ENCODE assay signal across 8 cellular contexts in the genomic region with DNA sequence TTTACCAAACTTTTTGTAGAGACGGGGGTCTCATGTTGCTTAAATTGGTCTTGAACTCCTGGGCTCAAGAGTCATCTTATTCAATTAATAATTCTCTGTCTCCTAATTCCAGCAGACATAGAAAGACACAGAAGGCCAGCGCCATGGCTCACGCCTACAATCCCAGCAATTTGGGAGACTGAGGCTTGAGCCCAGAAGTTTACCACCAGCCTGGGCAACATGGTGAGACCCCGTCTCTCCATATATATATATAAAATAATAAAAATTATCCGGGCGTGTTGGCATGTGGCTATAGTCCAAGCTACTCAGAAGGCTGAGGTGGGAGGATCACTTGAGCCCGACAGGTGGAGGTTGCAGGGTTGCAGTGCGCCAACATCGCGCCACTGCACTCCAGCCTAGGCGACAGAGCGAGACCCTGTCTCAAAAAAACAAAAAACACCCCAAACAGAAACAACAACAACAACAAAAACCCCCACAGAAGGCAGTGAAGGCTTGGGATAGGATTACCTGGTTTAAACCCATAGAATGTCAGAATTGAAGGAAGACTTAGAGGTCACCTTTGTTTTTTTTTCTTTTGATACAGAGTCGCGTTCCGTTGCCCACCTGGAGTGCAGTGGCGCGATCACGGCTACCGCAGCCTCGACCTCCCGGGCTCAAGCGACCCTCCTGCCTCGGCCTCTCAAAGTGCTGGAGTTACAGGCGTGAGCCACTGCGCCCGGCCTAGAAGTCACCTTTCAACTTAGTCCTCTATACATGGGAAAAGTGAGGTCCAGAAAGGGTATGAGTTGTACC. TPM values are rescaled to one million over a fixed set of nuclear protein-coding genes. Genes with fewer than 3 reads are reported as not detected.
DNase-seq lines count a peak whose midpoint lies in the region; ATAC-seq and TF ChIP-seq lines count a peak whose summit lies in the region.

No MANE protein-coding gene starts in this region.

- H3K36me3 ChIP-seq in Panc1 (ENCODE audit: control insufficient read depth, insufficient read depth, low read length) (no peaks in the 10 kb centered on the region), fibroblast of lung (ENCODE audit: control insufficient read depth, insufficient read depth, low read length) (no peaks in the 10 kb centered on the region), psoas muscle (ENCODE audit: insufficient read depth in 1 of 2, low read depth in 1 of 2) (no peaks in the 10 kb centered on the region)

- WGBS in psoas muscle, 3 donors, result 18 to 21% (median 21%) methylated on average over 26 of the region's 26 CpGs

- intact Hi-C loops in Panc1 (cut with micrococcal nuclease; ENCODE audit: unreplicated experiment) (no loop called here), psoas muscle (cut with DNase I) (loop anchor here (2.0 to 5.0 kb wide), 3 partner anchors 51 to 74 kb away; a partner anchor contains a TSS)

- in situ Hi-C loops in Panc1 (cut with HindIII; ENCODE audit: low pct_unique_long_range_greater_than_20kb, low sequenced_read_pairs), result no loop called here

- POLR2A ChIA-PET in Panc1 (lab: Charles Lee), result interaction anchor here (0.6 to 0.7 kb wide), 4 partner anchors 13 to 240 kb away, joined by 3 to 5 read pairs (median 4); no protein-coding TSS in a partner anchor

- BruUV-seq in Panc1 (replicated peaks; lab: Mats Ljungman, UMichigan), result TSS peak; percentile 97

- H3K9ac ChIP-seq in fibroblast of lung (ENCODE audit: insufficient read depth, low read length), result peak overlapping the region; percentile 66

- peak overlapping the region; percentile 98 for H2AFZ ChIP-seq in fibroblast of lung (ENCODE audit: low read length)

- CTCF ChIA-PET in Panc1 (lab: Charles Lee), result interaction anchor here (0.5 to 0.7 kb wide), 4 partner anchors 17 to 287 kb away, joined by 4 to 6 read pairs (median 5); no protein-coding TSS in a partner anchor

- H4K20me1 ChIP-seq in fibroblast of lung (ENCODE audit: control insufficient read depth, extremely low read depth, insufficient read depth, low read length), result no peaks in the 10 kb centered on the region

- peak overlapping the region; percentile 94 for H3K4me2 ChIP-seq in fibroblast of lung (ENCODE audit: extremely low read depth, insufficient read depth, low read length)

- ATAC-seq in Panc1, result no peak; the same call in 1 of the 2 replicates
- peak in 1 of 4 donors; percentile 19 for ATAC-seq in psoas muscle
- ATAC-seq in HG03159 (IDR thresholded peaks at IDR 0.05; ENCODE audit: unreplicated experiment), result no peak

- H3K4me3 ChIP-seq in Panc1 (ENCODE audit: low read depth in 2 of 2, low read length in 2 of 2), result peak overlapping the region; percentile 63 to 85
- H3K4me3 ChIP-seq in fibroblast of lung (replicated peaks in 1 of 4; ENCODE audit: control extremely low read depth in 1 of 4, insufficient read depth in 1 of 4, low read depth in 3 of 4, low read length in 4 of 4), result peak overlapping the region; percentile 53 to 100 (median 80)
- peak overlapping the region; percentile 78 for H3K4me3 ChIP-seq in psoas muscle

- TF ChIP-seq CTCF in Panc1 (IDR thresholded peaks at IDR 0.05), result no peak
- TF ChIP-seq CTCF in fibroblast of lung (conservative IDR thresholded peaks at IDR 0.05 in 1 of 2, IDR thresholded peaks at IDR 0.05 in 1 of 2; ENCODE audit: low read depth in 1 of 2, low read length in 2 of 2), result no peak
- no peak for TF ChIP-seq CTCF in psoas muscle (IDR thresholded peaks at IDR 0.05)

- H3K79me2 ChIP-seq in fibroblast of lung (ENCODE audit: control insufficient read depth, insufficient read depth, low read length), result peaks cover 38% of the 10 kb centered on the region

- H3K27me3 ChIP-seq in Panc1 (ENCODE audit: control insufficient read depth, insufficient read depth, low read length), result no peaks in the 10 kb centered on the region
- H3K27me3 ChIP-seq in fibroblast of lung (ENCODE audit: control insufficient read depth, insufficient read depth, low read length), result no peaks in the 10 kb centered on the region
- no peaks in the 10 kb centered on the region for H3K27me3 ChIP-seq in psoas muscle (ENCODE audit: insufficient read depth in 3 of 3, low read length in 2 of 3)

- peak overlapping the region; percentile 92 for H3K27ac ChIP-seq in Panc1 (ENCODE audit: low read length)
- H3K27ac ChIP-seq in fibroblast of lung (ENCODE audit: insufficient read depth, low read length), result peak overlapping the region; percentile 81
- H3K27ac ChIP-seq in psoas muscle, result peak overlapping the region; percentile 83

- DNase-seq in DMS79 treated with DMSO at 0.1 percent for 48 hours (lab: John Stamatoyannopoulos, UW), result peak; percentile 43
- no peak for DNase-seq in DMS79 (lab: John Stamatoyannopoulos, UW)
- DNase-seq in Panc1 (ENCODE audit: low read depth, low spot score), result no peak
- no peak for DNase-seq in fibroblast of lung (ENCODE audit: low read depth in 2 of 2)
- no peak for DNase-seq in psoas muscle
- no peak for DNase-seq in NCI-H2029 treated with DMSO at 0.1 percent for 48 hours (lab: John Stamatoyannopoulos, UW)
- DNase-seq in NCI-H69 (lab: John Stamatoyannopoulos, UW), result no peak

- H3K4me1 ChIP-seq in Panc1 (ENCODE audit: control insufficient read depth, insufficient read depth, low read length), result peaks cover 4% of the 10 kb centered on the region; the same call in 1 of the 2 replicates
- no peaks in the 10 kb centered on the region for H3K4me1 ChIP-seq in fibroblast of lung (ENCODE audit: control insufficient read depth, extremely low read depth, insufficient read depth, low read length)
- H3K4me1 ChIP-seq in psoas muscle, result peaks cover 4% of the 10 kb centered on the region

- H3K9me3 ChIP-seq in Panc1 (ENCODE audit: control insufficient read depth, insufficient read depth, low read depth, low read length), result no peaks in the 10 kb centered on the region
- no peaks in the 10 kb centered on the region for H3K9me3 ChIP-seq in fibroblast of lung (ENCODE audit: control insufficient read depth, insufficient read depth, low read depth, low read length)
- no peaks in the 10 kb centered on the region for H3K9me3 ChIP-seq in psoas muscle

RNA-seq across cellular contexts. Expression of a gene that starts 0.7 kb away (rescaled TPM):
- 55.3 TPM for total RNA-seq in Panc1 (2021; ENCODE audit: unreplicated experiment)
- 44.9 TPM for polyA plus RNA-seq in Panc1 (2012; ENCODE audit: insufficient read length)
- total RNA-seq in fibroblast of lung, result 32.1 and 41.6 TPM in 2 replicates
- 57.6 and 58.1 TPM in 2 replicates for polyA plus RNA-seq in fibroblast of lung
- 37.5 and 38.3 TPM in 2 replicates for polyA plus RNA-seq in fibroblast of lung (2012)
- polyA minus RNA-seq in fibroblast of lung (ENCODE audit: low replicate concordance), result 64.9 and 90.3 TPM in 2 replicates
- 100 to 1,000 TPM in 1 of 4 donors, 10 to 100 TPM in 3; 55.8 to 126 (median 73.4) TPM for total RNA-seq in psoas muscle
- polyA plus RNA-seq in psoas muscle, result 100 to 1,000 TPM in 1 of 3 donors, 10 to 100 TPM in 2; 89.6 to 203 (median 92.9) TPM

RNA-seq across cellular contexts. Expression of a gene that starts 51.6 kb away (rescaled TPM):
- total RNA-seq in Panc1 (2021; ENCODE audit: unreplicated experiment) (38.3 TPM), fibroblast of lung (9.7 and 10.8 TPM in 2 replicates), psoas muscle (10 to 100 TPM; 18.0 to 27.1 (median 23.3) TPM)
- 25.2 TPM for polyA plus RNA-seq in Panc1 (2012; ENCODE audit: insufficient read length)
- polyA plus RNA-seq in fibroblast of lung (25.4 and 26.3 TPM in 2 replicates), psoas muscle (10 to 100 TPM; 15.8 to 38.0 (median 18.1) TPM)
- polyA plus RNA-seq in fibroblast of lung (2012), result 10.5 and 12.3 TPM in 2 replicates
- 18.0 and 55.5 TPM in 2 replicates for polyA minus RNA-seq in fibroblast of lung (ENCODE audit: low replicate concordance)
